1 cellular context compared by ENCODE assay signal in the genomic region with DNA sequence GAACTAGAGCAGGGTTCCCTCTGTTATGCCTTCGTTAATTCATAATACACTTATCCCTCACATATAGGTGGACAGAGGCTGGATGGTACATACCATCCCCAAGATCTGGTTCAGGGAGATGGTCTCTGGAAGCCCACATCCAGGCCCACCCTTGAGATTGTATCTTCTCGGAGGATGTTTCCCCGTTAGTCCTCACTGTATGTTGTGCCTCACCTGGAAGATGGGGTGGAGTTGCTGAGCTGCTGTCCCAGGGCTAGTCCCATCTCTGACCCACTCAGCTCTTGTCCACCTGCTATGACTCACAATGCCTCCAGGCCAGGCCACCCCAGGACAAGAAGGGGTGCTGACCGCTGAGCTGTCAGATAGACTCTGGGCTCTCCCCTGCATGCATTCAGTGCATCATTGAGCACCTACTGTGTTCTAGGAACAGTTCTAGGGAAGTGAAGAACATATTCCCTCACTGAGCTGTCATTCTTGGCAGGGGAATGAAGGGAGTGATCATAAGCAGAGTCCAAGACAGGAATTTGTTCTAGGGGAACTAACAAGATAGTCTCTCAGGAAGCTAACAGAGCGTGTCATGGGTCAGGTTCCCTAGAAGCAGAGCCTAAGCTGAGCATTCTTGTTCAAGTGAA.
TF ChIP-seq lines count a peak whose summit lies in the region.

A gene (minus strand): TSS at position 255 of the 632 bp plus-strand sequence. CDS start 116 bp downstream, at position 139.

TF ChIP-seq in WTC11, 78 proteins besides CTCF, POLR2A, EP300 and RAD21 (continued from another document):
- TF ChIP-seq, protein P1, sequence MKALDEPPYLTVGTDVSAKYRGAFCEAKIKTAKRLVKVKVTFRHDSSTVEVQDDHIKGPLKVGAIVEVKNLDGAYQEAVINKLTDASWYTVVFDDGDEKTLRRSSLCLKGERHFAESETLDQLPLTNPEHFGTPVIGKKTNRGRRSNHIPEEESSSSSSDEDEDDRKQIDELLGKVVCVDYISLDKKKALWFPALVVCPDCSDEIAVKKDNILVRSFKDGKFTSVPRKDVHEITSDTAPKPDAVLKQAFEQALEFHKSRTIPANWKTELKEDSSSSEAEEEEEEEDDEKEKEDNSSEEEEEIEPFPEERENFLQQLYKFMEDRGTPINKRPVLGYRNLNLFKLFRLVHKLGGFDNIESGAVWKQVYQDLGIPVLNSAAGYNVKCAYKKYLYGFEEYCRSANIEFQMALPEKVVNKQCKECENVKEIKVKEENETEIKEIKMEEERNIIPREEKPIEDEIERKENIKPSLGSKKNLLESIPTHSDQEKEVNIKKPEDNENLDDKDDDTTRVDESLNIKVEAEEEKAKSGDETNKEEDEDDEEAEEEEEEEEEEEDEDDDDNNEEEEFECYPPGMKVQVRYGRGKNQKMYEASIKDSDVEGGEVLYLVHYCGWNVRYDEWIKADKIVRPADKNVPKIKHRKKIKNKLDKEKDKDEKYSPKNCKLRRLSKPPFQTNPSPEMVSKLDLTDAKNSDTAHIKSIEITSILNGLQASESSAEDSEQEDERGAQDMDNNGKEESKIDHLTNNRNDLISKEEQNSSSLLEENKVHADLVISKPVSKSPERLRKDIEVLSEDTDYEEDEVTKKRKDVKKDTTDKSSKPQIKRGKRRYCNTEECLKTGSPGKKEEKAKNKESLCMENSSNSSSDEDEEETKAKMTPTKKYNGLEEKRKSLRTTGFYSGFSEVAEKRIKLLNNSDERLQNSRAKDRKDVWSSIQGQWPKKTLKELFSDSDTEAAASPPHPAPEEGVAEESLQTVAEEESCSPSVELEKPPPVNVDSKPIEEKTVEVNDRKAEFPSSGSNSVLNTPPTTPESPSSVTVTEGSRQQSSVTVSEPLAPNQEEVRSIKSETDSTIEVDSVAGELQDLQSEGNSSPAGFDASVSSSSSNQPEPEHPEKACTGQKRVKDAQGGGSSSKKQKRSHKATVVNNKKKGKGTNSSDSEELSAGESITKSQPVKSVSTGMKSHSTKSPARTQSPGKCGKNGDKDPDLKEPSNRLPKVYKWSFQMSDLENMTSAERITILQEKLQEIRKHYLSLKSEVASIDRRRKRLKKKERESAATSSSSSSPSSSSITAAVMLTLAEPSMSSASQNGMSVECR (CRISPR knock-in tag; IDR thresholded peaks at IDR 0.05; ENCODE audit: borderline replicate concordance): no peak
- no peak for TF ChIP-seq TCF7 (CRISPR knock-in tag; IDR thresholded peaks at IDR 0.05; ENCODE audit: low read depth)
- no peak for TF ChIP-seq CREM (CRISPR knock-in tag; IDR thresholded peaks at IDR 0.05)
- no peak for TF ChIP-seq ZBTB21 (CRISPR knock-in tag; IDR thresholded peaks at IDR 0.05; ENCODE audit: borderline replicate concordance)
- no peak for TF ChIP-seq ZNF121 (CRISPR knock-in tag; IDR thresholded peaks at IDR 0.05)
- TF ChIP-seq ATF1 (CRISPR knock-in tag; IDR thresholded peaks at IDR 0.05): no peak
- TF ChIP-seq, protein P2, sequence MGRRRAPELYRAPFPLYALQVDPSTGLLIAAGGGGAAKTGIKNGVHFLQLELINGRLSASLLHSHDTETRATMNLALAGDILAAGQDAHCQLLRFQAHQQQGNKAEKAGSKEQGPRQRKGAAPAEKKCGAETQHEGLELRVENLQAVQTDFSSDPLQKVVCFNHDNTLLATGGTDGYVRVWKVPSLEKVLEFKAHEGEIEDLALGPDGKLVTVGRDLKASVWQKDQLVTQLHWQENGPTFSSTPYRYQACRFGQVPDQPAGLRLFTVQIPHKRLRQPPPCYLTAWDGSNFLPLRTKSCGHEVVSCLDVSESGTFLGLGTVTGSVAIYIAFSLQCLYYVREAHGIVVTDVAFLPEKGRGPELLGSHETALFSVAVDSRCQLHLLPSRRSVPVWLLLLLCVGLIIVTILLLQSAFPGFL (CRISPR knock-in tag; IDR thresholded peaks at IDR 0.05; ENCODE audit: borderline replicate concordance): no peak
- TF ChIP-seq, protein P3, sequence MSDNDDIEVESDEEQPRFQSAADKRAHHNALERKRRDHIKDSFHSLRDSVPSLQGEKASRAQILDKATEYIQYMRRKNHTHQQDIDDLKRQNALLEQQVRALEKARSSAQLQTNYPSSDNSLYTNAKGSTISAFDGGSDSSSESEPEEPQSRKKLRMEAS (CRISPR knock-in tag; IDR thresholded peaks at IDR 0.05): no peak
- TF ChIP-seq, protein P4, sequence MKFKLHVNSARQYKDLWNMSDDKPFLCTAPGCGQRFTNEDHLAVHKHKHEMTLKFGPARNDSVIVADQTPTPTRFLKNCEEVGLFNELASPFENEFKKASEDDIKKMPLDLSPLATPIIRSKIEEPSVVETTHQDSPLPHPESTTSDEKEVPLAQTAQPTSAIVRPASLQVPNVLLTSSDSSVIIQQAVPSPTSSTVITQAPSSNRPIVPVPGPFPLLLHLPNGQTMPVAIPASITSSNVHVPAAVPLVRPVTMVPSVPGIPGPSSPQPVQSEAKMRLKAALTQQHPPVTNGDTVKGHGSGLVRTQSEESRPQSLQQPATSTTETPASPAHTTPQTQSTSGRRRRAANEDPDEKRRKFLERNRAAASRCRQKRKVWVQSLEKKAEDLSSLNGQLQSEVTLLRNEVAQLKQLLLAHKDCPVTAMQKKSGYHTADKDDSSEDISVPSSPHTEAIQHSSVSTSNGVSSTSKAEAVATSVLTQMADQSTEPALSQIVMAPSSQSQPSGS (CRISPR knock-in tag; IDR thresholded peaks at IDR 0.05; ENCODE audit: borderline replicate concordance, low read depth): no peak
- no peak for TF ChIP-seq JUN (CRISPR knock-in tag; IDR thresholded peaks at IDR 0.05)
- no peak for TF ChIP-seq ZNF671 (CRISPR knock-in tag; IDR thresholded peaks at IDR 0.05)
